In the genomic region with DNA sequence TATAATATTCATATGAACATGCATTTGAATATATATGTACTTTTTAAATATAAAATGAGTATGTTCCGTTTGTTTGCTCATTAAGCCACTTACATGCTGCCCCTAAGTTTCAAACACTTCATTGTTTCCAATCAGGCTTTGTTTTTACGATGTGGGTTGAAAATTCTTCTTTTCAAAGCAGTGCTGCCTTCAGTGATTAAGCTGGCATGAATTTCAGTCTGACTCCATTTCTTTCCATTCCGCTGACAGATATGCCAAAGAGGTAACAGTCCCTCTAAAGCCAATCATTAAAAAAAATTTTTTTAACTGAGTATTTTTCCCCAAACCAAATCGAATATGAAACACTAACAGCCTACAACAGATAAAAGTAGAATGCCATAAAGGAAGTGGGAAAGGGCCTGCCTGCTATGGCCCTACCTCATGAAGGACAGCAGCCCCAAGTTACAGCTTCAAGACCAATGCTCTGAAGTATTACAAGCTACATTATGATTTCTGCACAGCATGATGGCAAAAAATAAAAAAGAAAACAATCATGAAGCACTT, we compare ENCODE assay signal across 17 cellular contexts. TPM values are rescaled to one million over a fixed set of nuclear protein-coding genes. Genes with fewer than 3 reads are reported as not detected.
DNase-seq lines count a peak whose midpoint lies in the region; ATAC-seq and TF ChIP-seq lines count a peak whose summit lies in the region.
"Had no signal": no experiment of that assay in that cellular context is flagged by ENCODE, and none has a peak within 500 bp of the region (broad histone marks: within the 10 kb centered on the region; RNA-seq: fewer than 3 reads in every experiment).

No MANE protein-coding gene starts in this region.

- H3K4me3 Mint-ChIP-seq in activated CD8-positive, alpha-beta memory T cell treated with anti-CD3 and anti-CD28 coated beads, Interleukin-2, amount 10 ng/mL, durations not matched to agents 7 days and 5 days, result no peak overlapping the region
- no peak overlapping the region for H3K4me3 Mint-ChIP-seq in activated naive CD8-positive, alpha-beta T cell treated with anti-CD3 and anti-CD28 coated beads, Interleukin-2, amount 50 U/mL, for 24 hours
- no peak overlapping the region for H3K4me3 Mint-ChIP-seq in stimulated activated effector memory CD8-positive, alpha-beta T cell treated with anti-CD3 and anti-CD28 coated beads, Interleukin-12 subunit alpha, Interleukin-12 subunit beta, amount 100 ng/mL, for 72 hours

- H3K4me1 ChIP-seq in BE2C, result peaks cover 10% of the 10 kb centered on the region

- H3K27me3 Mint-ChIP-seq in activated CD8-positive, alpha-beta memory T cell treated with anti-CD3 and anti-CD28 coated beads, Interleukin-2, amount 10 ng/mL, durations not matched to agents 7 days and 5 days, result no peaks in the 10 kb centered on the region
- no peaks in the 10 kb centered on the region for H3K27me3 Mint-ChIP-seq in activated naive CD8-positive, alpha-beta T cell treated with anti-CD3 and anti-CD28 coated beads, Interleukin-2, amount 50 U/mL, for 24 hours

- H3K9me3 ChIP-seq in BE2C, result no peaks in the 10 kb centered on the region; the same call in 1 of the 2 replicates

- H3K36me3 Mint-ChIP-seq in activated CD8-positive, alpha-beta memory T cell treated with anti-CD3 and anti-CD28 coated beads, Interleukin-2, amount 10 ng/mL, durations not matched to agents 7 days and 5 days, result peaks cover 21% of the 10 kb centered on the region
- H3K36me3 Mint-ChIP-seq in activated naive CD8-positive, alpha-beta T cell treated with anti-CD3 and anti-CD28 coated beads, Interleukin-2, amount 50 U/mL, for 24 hours (ENCODE audit: low read depth), result peaks cover 12% of the 10 kb centered on the region
- H3K36me3 Mint-ChIP-seq in stimulated activated effector memory CD8-positive, alpha-beta T cell treated with anti-CD3 and anti-CD28 coated beads, Interleukin-12 subunit alpha, Interleukin-12 subunit beta, amount 100 ng/mL, for 72 hours, result peaks cover 25% of the 10 kb centered on the region

- no peaks in the 10 kb centered on the region for H3K27me3 ChIP-seq in BE2C

- no peaks in the 10 kb centered on the region for H3K9me3 Mint-ChIP-seq in activated CD8-positive, alpha-beta memory T cell treated with anti-CD3 and anti-CD28 coated beads, Interleukin-2, amount 10 ng/mL, durations not matched to agents 7 days and 5 days (ENCODE audit: low read depth)
- no peaks in the 10 kb centered on the region for H3K9me3 Mint-ChIP-seq in activated naive CD8-positive, alpha-beta T cell treated with anti-CD3 and anti-CD28 coated beads, Interleukin-2, amount 50 U/mL, for 24 hours
- H3K9me3 Mint-ChIP-seq in stimulated activated effector memory CD8-positive, alpha-beta T cell treated with anti-CD3 and anti-CD28 coated beads, Interleukin-12 subunit alpha, Interleukin-12 subunit beta, amount 100 ng/mL, for 72 hours, result no peaks in the 10 kb centered on the region

- no peak for TF ChIP-seq CTCF in BE2C (IDR thresholded peaks at IDR 0.05; ENCODE audit: low read depth, low read length)

- no peak for DNase-seq in activated CD8-positive, alpha-beta memory T cell treated with anti-CD3 and anti-CD28 coated beads, Interleukin-2, amount 10 ng/mL, durations not matched to agents 7 days and 5 days
- no peak for DNase-seq in activated CD8-positive, alpha-beta memory T cell treated with anti-CD3 and anti-CD28 coated beads, Interleukin-2, amount 50 U/mL, for 4 hours
- DNase-seq in OCI-M1 (lab: John Stamatoyannopoulos, UW) (peak; percentile 21), BE2C (no peak), AML-193 (lab: John Stamatoyannopoulos, UW) (no peak)
- DNase-seq in activated naive CD8-positive, alpha-beta T cell treated with anti-CD3 and anti-CD28 coated beads, Interleukin-2, amount 50 U/mL, for 24 hours, result no peak
- no peak for DNase-seq in stimulated activated effector memory CD8-positive, alpha-beta T cell treated with anti-CD3 and anti-CD28 coated beads, Interleukin-12 subunit alpha, Interleukin-12 subunit beta, amount 100 ng/mL, for 72 hours (ENCODE audit: low spot score in 2 of 2)
- DNase-seq: DMS79 treated with DMSO at 0.1 percent for 48 hours, KBM-7, NCI-H1105 treated with DMSO at 0.1 percent for 48 hours, NCI-H1694, NCI-H2081 treated with DMSO at 0.1 percent for 48 hours, NCI-H446 treated with DMSO at 0.1 percent for 48 hours, NCI-H69, Right ventricle myocardium superior had no signal

- CTCF ChIA-PET in activated CD8-positive, alpha-beta memory T cell treated with anti-CD3 and anti-CD28 coated beads, Interleukin-2, amount 10 ng/mL, durations not matched to agents 7 days and 5 days (lab: Charles Lee), result no interaction called here

- peaks cover 23% of the 10 kb centered on the region for H3K4me1 Mint-ChIP-seq in activated CD8-positive, alpha-beta memory T cell treated with anti-CD3 and anti-CD28 coated beads, Interleukin-2, amount 10 ng/mL, durations not matched to agents 7 days and 5 days
- H3K4me1 Mint-ChIP-seq in activated naive CD8-positive, alpha-beta T cell treated with anti-CD3 and anti-CD28 coated beads, Interleukin-2, amount 50 U/mL, for 24 hours, result peaks cover 35% of the 10 kb centered on the region
- H3K4me1 Mint-ChIP-seq in stimulated activated effector memory CD8-positive, alpha-beta T cell treated with anti-CD3 and anti-CD28 coated beads, Interleukin-12 subunit alpha, Interleukin-12 subunit beta, amount 100 ng/mL, for 72 hours, result peaks cover 8% of the 10 kb centered on the region

- ATAC-seq in activated CD8-positive, alpha-beta memory T cell treated with anti-CD3 and anti-CD28 coated beads, Interleukin-2, amount 10 ng/mL, durations not matched to agents 7 days and 5 days, result no peak
- peak; percentile 87 for ATAC-seq in activated naive CD8-positive, alpha-beta T cell treated with anti-CD3 and anti-CD28 coated beads, Interleukin-2, amount 50 U/mL, for 24 hours
- no peak for ATAC-seq in stimulated activated effector memory CD8-positive, alpha-beta T cell treated with anti-CD3 and anti-CD28 coated beads, Interleukin-12 subunit alpha, Interleukin-12 subunit beta, amount 100 ng/mL, for 72 hours
- ATAC-seq in HG03025 (IDR thresholded peaks at IDR 0.05; ENCODE audit: low FRiP score, unreplicated experiment), result no peak
- ATAC-seq: HepG2 had no signal

- H3K27ac Mint-ChIP-seq in activated CD8-positive, alpha-beta memory T cell treated with anti-CD3 and anti-CD28 coated beads, Interleukin-2, amount 10 ng/mL, durations not matched to agents 7 days and 5 days, result peak overlapping the region; percentile 24
- H3K27ac Mint-ChIP-seq in activated naive CD8-positive, alpha-beta T cell treated with anti-CD3 and anti-CD28 coated beads, Interleukin-2, amount 50 U/mL, for 24 hours, result peak overlapping the region; percentile 84
- H3K27ac Mint-ChIP-seq in stimulated activated effector memory CD8-positive, alpha-beta T cell treated with anti-CD3 and anti-CD28 coated beads, Interleukin-12 subunit alpha, Interleukin-12 subunit beta, amount 100 ng/mL, for 72 hours, result peak overlapping the region; percentile 60

- H3K4me3 ChIP-seq in BE2C (ENCODE audit: low read depth, low read length), result no peak overlapping the region

- H3K36me3 ChIP-seq in BE2C, result peaks cover 2% of the 10 kb centered on the region

RNA-seq across cellular contexts. Expression of a gene that starts 40.0 kb away (rescaled TPM):
- total RNA-seq in activated CD8-positive, alpha-beta memory T cell treated with anti-CD3 and anti-CD28 coated beads, Interleukin-2, amount 10 ng/mL, durations not matched to agents 7 days and 5 days, result 10 to 100 TPM; 54.6 to 65.0 TPM
- 9.4 TPM for polyA plus RNA-seq in BE2C (2012; ENCODE audit: insufficient read depth, insufficient read length, low read depth)

Comparison
In these comparisons a context has a peak if more than half of its experiments do, and no peak if none do; other contexts are left out.
1. H3K27ac Mint-ChIP-seq: peak in every context shown above with its lines; median percentile 84 in activated naive CD8-positive, alpha-beta T cell treated with anti-CD3 and anti-CD28 coated beads, Interleukin-2, amount 50 U/mL, for 24 hours; 60 in stimulated activated effector memory CD8-positive, alpha-beta T cell treated with anti-CD3 and anti-CD28 coated beads, Interleukin-12 subunit alpha, Interleukin-12 subunit beta, amount 100 ng/mL, for 72 hours; 24 in activated CD8-positive, alpha-beta memory T cell treated with anti-CD3 and anti-CD28 coated beads, Interleukin-2, amount 10 ng/mL, durations not matched to agents 7 days and 5 days.